Comparison of ENCODE assay signal across 8 cellular contexts in the genomic region with DNA sequence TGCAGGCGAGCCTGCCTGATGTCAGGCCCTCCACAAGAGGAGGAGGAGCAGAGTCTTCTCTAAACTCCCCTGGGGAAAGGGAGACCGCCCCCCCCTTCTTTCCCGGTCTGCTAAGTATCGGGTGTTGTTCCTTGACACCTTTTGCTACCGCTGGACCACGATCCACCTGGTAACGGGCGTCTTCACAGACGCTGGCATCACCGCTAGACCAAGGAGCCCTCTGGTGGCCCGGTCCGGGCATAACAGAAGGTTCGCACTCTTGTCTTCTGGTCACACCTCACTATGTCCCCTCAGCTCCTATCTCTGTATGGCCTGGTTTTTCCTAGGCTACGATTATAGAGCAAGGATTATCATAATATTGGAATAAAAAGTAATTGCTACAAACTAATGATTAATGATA.
DNase-seq lines count a peak whose midpoint lies in the region; TF ChIP-seq lines count a peak whose summit lies in the region.
"Not testable (repeated sequence)": the region's sequence is repeated elsewhere in the genome, so short reads cannot be mapped to it uniquely, and the experiment has no call there.

No MANE protein-coding gene starts in this region.

- peak overlapping the region; percentile 81 for H3K4me3 Mint-ChIP-seq in neural crest cell

- dilution Hi-C loops in mammary epithelial cell (cut with HindIII; ENCODE audit: low sequenced_read_pairs): not testable (repeated sequence)

- H3K4me1 Mint-ChIP-seq in neural crest cell: not testable (repeated sequence)

- H3K9ac ChIP-seq in GM23248; mammary epithelial cell (ENCODE audit: insufficient read depth, low read length): not testable (repeated sequence)

- not testable (repeated sequence) for H3K36me3 Mint-ChIP-seq in neural crest cell (ENCODE audit: low read depth)

- H3K27ac Mint-ChIP-seq in neural crest cell (ENCODE audit: unreplicated experiment): not testable (repeated sequence)

- H3K9me3 Mint-ChIP-seq in neural crest cell: not testable (repeated sequence)

- H3K79me2 ChIP-seq in GM23248 (ENCODE audit: insufficient read depth); mammary epithelial cell (ENCODE audit: insufficient read depth, low read length): not testable (repeated sequence)

- peaks cover 12% of the 10 kb centered on the region for H3K27me3 ChIP-seq in GM23248 (replicated peaks; ENCODE audit: insufficient read depth)
- H3K27me3 ChIP-seq in SJSA1 (replicated peaks); mammary epithelial cell (ENCODE audit: insufficient read depth, low read length); left ventricle myocardium inferior (ENCODE audit: low read depth): not testable (repeated sequence)

- 10 to 15% methylated on average over 13 of the region's 14 CpGs for WGBS in GM23248 (ENCODE audit: low coverage in 1 of 2, low lambda C conversion rate in 2 of 2, missing lambda C conversion rate in 2 of 2), 2 experiments
- 8% methylated on average over 4 of the region's 14 CpGs for WGBS in mammary epithelial cell (ENCODE audit: low coverage, missing lambda C conversion rate)

- H3K9me2 ChIP-seq in GM23248 (ENCODE audit: insufficient read depth): not testable (repeated sequence)

- intact Hi-C loops in mammary epithelial cell (cut with micrococcal nuclease); left ventricle myocardium inferior (cut with micrococcal nuclease): not testable (repeated sequence)

- H3F3A ChIP-seq in GM23248 (ENCODE audit: insufficient read depth): not testable (repeated sequence)

- H3K36me3 ChIP-seq in GM23248 (ENCODE audit: low read depth); SJSA1; mammary epithelial cell (ENCODE audit: insufficient read depth, low read length); left ventricle myocardium inferior: not testable (repeated sequence)

- H3K4me1 ChIP-seq in GM23248 (ENCODE audit: insufficient read depth); SJSA1 (replicated peaks); mammary epithelial cell (ENCODE audit: insufficient read depth, low read length); left ventricle myocardium inferior: not testable (repeated sequence)

- not testable (repeated sequence) for H3K9me3 ChIP-seq in GM23248 (ENCODE audit: low read depth); SJSA1 (replicated peaks); mammary epithelial cell (replicated peaks; ENCODE audit: insufficient read depth, low read length); left ventricle myocardium inferior (replicated peaks)

- in situ Hi-C loops in GM23248 (cut with MboI); mammary epithelial cell (cut with MboI; ENCODE audit: low sequenced_read_pairs in 2 of 2): not testable (repeated sequence)

- DNase-seq in AG04449 (ENCODE audit: low read depth, low spot score): not testable (repeated sequence)
- DNase-seq in GM23248 (peak; percentile 47), SJSA1 (ENCODE audit: low read depth in 1 of 2, low spot score in 2 of 2) (peak; percentile 30 to 67), activated T-cell treated with anti-CD3 and anti-CD28 coated beads for 1 hour (ENCODE audit: low read depth) (peak; percentile 37), mammary epithelial cell (peak; percentile 26), left ventricle myocardium inferior (peak; percentile 46), neural crest cell (ENCODE audit: low read depth, low spot score) (peak; percentile 41)
- DNase-seq in stimulated activated CD4-positive, alpha-beta T cell treated with anti-CD3 and anti-CD28 coated beads, TNF-alpha, amount 100 ng/mL, for 48 hours (ENCODE audit: low read depth in 3 of 3): peak; percentile 30 to 47 (median 31)

- peak; percentile 6 for TF ChIP-seq CTCF in AG04449 (IDR thresholded peaks at IDR 0.05; ENCODE audit: insufficient read depth, low read length, missing control alignments)
- TF ChIP-seq CTCF in mammary epithelial cell (conservative IDR thresholded peaks at IDR 0.05 in 1 of 2, IDR thresholded peaks at IDR 0.05 in 1 of 2; ENCODE audit: extremely low read depth in 1 of 2, insufficient read depth in 1 of 2, low read depth in 1 of 2, low read length in 2 of 2): peak; percentile 2 to 27
- peak; percentile 15 for TF ChIP-seq CTCF in left ventricle myocardium inferior (IDR thresholded peaks at IDR 0.05; ENCODE audit: borderline replicate concordance)
- TF ChIP-seq CTCF in neural crest cell (conservative IDR thresholded peaks at IDR 0.05): peak; percentile 23

- CTCF ChIA-PET in AG04449 (lab: Yijun Ruan, JAX); mammary epithelial cell (lab: Charles Lee; ENCODE audit: low non-redundant PET): not testable (repeated sequence)

- not testable (repeated sequence) for H3K4me2 ChIP-seq in GM23248 (ENCODE audit: unreplicated experiment); mammary epithelial cell (ENCODE audit: insufficient read depth, low read depth, low read length)

- H3K27me3 Mint-ChIP-seq in neural crest cell (ENCODE audit: low read depth): peaks cover 13% of the 10 kb centered on the region

- not testable (repeated sequence) for H2AFZ ChIP-seq in GM23248; mammary epithelial cell (ENCODE audit: low read depth, low read length)

- POLR2A ChIA-PET in AG04449 (lab: Yijun Ruan, JAX): not testable (repeated sequence)

- not testable (repeated sequence) for H3K27ac ChIP-seq in GM23248; SJSA1; mammary epithelial cell (ENCODE audit: insufficient read depth, low read depth, low read length); left ventricle myocardium inferior (replicated peaks)

- not testable (repeated sequence) for BruUV-seq in mammary epithelial cell (replicated peaks; lab: Mats Ljungman, UMichigan)

- not testable (repeated sequence) for H3K4me3 ChIP-seq in AG04449 (ENCODE audit: low read depth, low read length); GM23248; SJSA1; mammary epithelial cell (replicated peaks in 1 of 3; ENCODE audit: insufficient read depth in 1 of 3, low read depth in 2 of 3, low read length in 3 of 3); left ventricle myocardium inferior

- H4K20me1 ChIP-seq in GM23248 (ENCODE audit: insufficient read depth); mammary epithelial cell (ENCODE audit: insufficient read depth, low read length): not testable (repeated sequence)
